ENCODE assay signal across 1 cellular context in genomic region chr17:42866631-42867575, GRCh38.
TF ChIP-seq lines count a peak whose summit lies in the region.

No MANE protein-coding gene starts in this region.

TF ChIP-seq in HepG2, 621 proteins besides CTCF, POLR2A, EP300 and RAD21 (continues in another document):
- TF ChIP-seq IKZF5 (CRISPR knock-in tag; IDR thresholded peaks at IDR 0.05) (no peak), ZMYM4 (CRISPR knock-in tag; IDR thresholded peaks at IDR 0.05) (peak; percentile 61), MZF1 (CRISPR knock-in tag; IDR thresholded peaks at IDR 0.05; ENCODE audit: borderline replicate concordance) (no peak), TEAD2 (CRISPR knock-in tag; IDR thresholded peaks at IDR 0.05) (no peak), ZNF253 (CRISPR knock-in tag; IDR thresholded peaks at IDR 0.05; ENCODE audit: borderline replicate concordance) (no peak), DBP (CRISPR knock-in tag; IDR thresholded peaks at IDR 0.05; ENCODE audit: not compliant biosample characterization) (no peak), NCOA1 (CRISPR knock-in tag; IDR thresholded peaks at IDR 0.05) (no peak), ELK4 (CRISPR knock-in tag; IDR thresholded peaks at IDR 0.05; ENCODE audit: borderline replicate concordance) (no peak), ZBTB20 (CRISPR knock-in tag; IDR thresholded peaks at IDR 0.05; ENCODE audit: borderline replicate concordance, low read depth) (no peak), BRD4 (CRISPR knock-in tag; IDR thresholded peaks at IDR 0.05) (0 out of 2 replicates have a peak, but pooled peaks have one; percentile 14), CREBL2 (CRISPR knock-in tag; IDR thresholded peaks at IDR 0.05; ENCODE audit: borderline replicate concordance) (no peak), AHR (CRISPR knock-in tag; IDR thresholded peaks at IDR 0.05) (no peak), ZNF878 (CRISPR knock-in tag; IDR thresholded peaks at IDR 0.05) (0 out of 2 replicates have a peak, but pooled peaks have one; percentile 56), ZKSCAN1 (IDR thresholded peaks at IDR 0.05; ENCODE audit: low read length) (no peak), NR2F6 (IDR thresholded peaks at IDR 0.05) (peak; percentile 99), NR2F6 (CRISPR knock-in tag; IDR thresholded peaks at IDR 0.05) (peak; percentile 98), ZFP36 (IDR thresholded peaks at IDR 0.05; ENCODE audit: borderline replicate concordance, low read depth, low read length, partially characterized antibody) (no peak), ZNF550 (CRISPR knock-in tag; IDR thresholded peaks at IDR 0.05; ENCODE audit: borderline replicate concordance) (no peak), ZNF101 (CRISPR knock-in tag; IDR thresholded peaks at IDR 0.05; ENCODE audit: borderline replicate concordance, low read depth) (no peak), GRHL1 (CRISPR knock-in tag; conservative IDR thresholded peaks at IDR 0.05) (no peak), KAT7 (CRISPR knock-in tag; IDR thresholded peaks at IDR 0.05; ENCODE audit: borderline replicate concordance) (no peak), MYNN (CRISPR knock-in tag; IDR thresholded peaks at IDR 0.05; ENCODE audit: low read depth) (no peak), WIZ (CRISPR knock-in tag; IDR thresholded peaks at IDR 0.05) (no peak), MLXIP (CRISPR knock-in tag; IDR thresholded peaks at IDR 0.05; ENCODE audit: borderline replicate concordance) (no peak), PHF20 (CRISPR knock-in tag; IDR thresholded peaks at IDR 0.05) (no peak), ZSCAN30 (CRISPR knock-in tag; IDR thresholded peaks at IDR 0.05) (no peak), KDM5A (IDR thresholded peaks at IDR 0.05; ENCODE audit: borderline replicate concordance, low read length) (no peak), LRRFIP1 (CRISPR knock-in tag; conservative IDR thresholded peaks at IDR 0.05) (no peak), ZZZ3 (CRISPR knock-in tag; IDR thresholded peaks at IDR 0.05; ENCODE audit: borderline replicate concordance) (peak; percentile 76; the same call in 1 of the 2 replicates), PITX1 (CRISPR knock-in tag; IDR thresholded peaks at IDR 0.05) (peak; percentile 92), ZNF652 (CRISPR knock-in tag; IDR thresholded peaks at IDR 0.05; ENCODE audit: borderline replicate concordance, low read depth) (no peak; the same call in 1 of the 2 replicates), HOMEZ (CRISPR knock-in tag; IDR thresholded peaks at IDR 0.05; ENCODE audit: low read depth) (no peak; the same call in 1 of the 2 replicates), ZBTB26 (CRISPR knock-in tag; IDR thresholded peaks at IDR 0.05; ENCODE audit: borderline replicate concordance) (no peak), CEBPB (IDR thresholded peaks at IDR 0.05; ENCODE audit: borderline replicate concordance, low read depth, low read length) (no peak), FIP1L1 (IDR thresholded peaks at IDR 0.05; ENCODE audit: borderline replicate concordance, insufficient read depth, low read depth, low read length) (no peak), ZNF407 (CRISPR knock-in tag; IDR thresholded peaks at IDR 0.05; ENCODE audit: not compliant biosample characterization) (no peak), ZNF33A (CRISPR knock-in tag; IDR thresholded peaks at IDR 0.05; ENCODE audit: borderline replicate concordance) (no peak), PHF5A (CRISPR knock-in tag; IDR thresholded peaks at IDR 0.05; ENCODE audit: low read depth, unreplicated experiment) (peak; percentile 49)
